Comparison of ENCODE assay signal across 8 cellular contexts in the genomic region with DNA sequence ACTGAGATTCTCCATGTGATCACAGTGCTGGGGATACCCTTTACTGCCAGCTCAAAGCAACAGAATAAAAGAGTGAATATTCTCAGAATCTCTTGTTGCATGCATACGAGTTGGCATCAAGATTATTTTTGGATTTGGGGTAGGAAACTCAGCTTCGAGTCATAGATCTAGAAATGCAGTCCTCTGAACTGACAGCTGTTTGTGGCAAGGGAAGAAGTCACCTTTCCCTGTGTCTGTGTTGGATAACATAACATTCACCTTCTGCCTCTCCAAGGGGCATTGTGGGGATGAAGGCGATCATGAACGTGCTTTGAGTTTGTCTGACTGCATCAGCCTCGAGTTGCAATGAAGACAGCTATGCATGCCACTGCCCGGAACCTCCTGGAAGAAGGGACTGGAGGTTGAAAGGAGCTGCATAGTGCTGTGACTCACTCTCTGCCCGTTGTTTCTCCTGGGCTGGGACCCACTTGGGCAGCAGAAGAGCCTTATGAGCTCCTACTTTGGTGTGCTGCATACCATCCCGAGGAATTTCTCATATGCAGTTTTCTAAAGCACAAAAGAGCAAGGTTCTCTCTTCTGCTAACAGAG.
DNase-seq lines count a peak whose midpoint lies in the region; ATAC-seq and TF ChIP-seq lines count a peak whose summit lies in the region.

No MANE protein-coding gene starts in this region.

- no peaks in the 10 kb centered on the region for H3K27me3 Mint-ChIP-seq in activated CD4-positive, alpha-beta T cell treated with anti-CD3 and anti-CD28 coated beads for 36 hours
- no peaks in the 10 kb centered on the region for H3K27me3 Mint-ChIP-seq in activated CD8-positive, alpha-beta T cell treated with anti-CD3 and anti-CD28 coated beads, Interleukin-2, amount 10 ng/mL, durations not matched to agents 7 days and 5 days (ENCODE audit: low read depth)
- H3K27me3 Mint-ChIP-seq in Caco-2 (ENCODE audit: insufficient read depth, unreplicated experiment), result no peaks in the 10 kb centered on the region

- POLR2A ChIA-PET in activated CD4-positive, alpha-beta T cell treated with anti-CD3 and anti-CD28 coated beads for 36 hours (lab: Charles Lee), result interaction anchor here (0.6 to 1.2 kb wide), 2 partner anchors 281 to 403 kb away, joined by 3 read pairs; no protein-coding TSS in a partner anchor
- POLR2A ChIA-PET in activated CD8-positive, alpha-beta T cell treated with anti-CD3 and anti-CD28 coated beads, Interleukin-2, amount 10 ng/mL, durations not matched to agents 7 days and 5 days (lab: Charles Lee), result interaction anchor here (0.7 to 5.1 kb wide), 15 partner anchors 8 to 1033 kb away, joined by 3 to 63 read pairs (median 4); a partner anchor contains a TSS
- POLR2A ChIA-PET in Caco-2 (lab: Charles Lee), result no interaction called here

- no peak for TF ChIP-seq CTCF in fibroblast of villous mesenchyme (IDR thresholded peaks at IDR 0.05; ENCODE audit: insufficient read depth, low read depth, low read length)
- TF ChIP-seq CTCF in suprapubic skin (IDR thresholded peaks at IDR 0.05), result no peak
- TF ChIP-seq CTCF in Caco-2 (IDR thresholded peaks at IDR 0.05; ENCODE audit: insufficient read depth in 1 of 2, low read depth in 1 of 2, low read length in 1 of 2, severe bottlenecking in 1 of 2, unreplicated experiment in 1 of 2), result no peak

- H3K9me3 Mint-ChIP-seq in activated CD4-positive, alpha-beta T cell treated with anti-CD3 and anti-CD28 coated beads for 36 hours (ENCODE audit: low read depth), result peaks cover 3% of the 10 kb centered on the region
- no peaks in the 10 kb centered on the region for H3K9me3 Mint-ChIP-seq in activated CD8-positive, alpha-beta T cell treated with anti-CD3 and anti-CD28 coated beads, Interleukin-2, amount 10 ng/mL, durations not matched to agents 7 days and 5 days (ENCODE audit: insufficient read depth)
- H3K9me3 Mint-ChIP-seq in Caco-2 (ENCODE audit: unreplicated experiment), result no peaks in the 10 kb centered on the region

- H3K4me1 ChIP-seq in suprapubic skin, result peaks cover 27% of the 10 kb centered on the region
- no peaks in the 10 kb centered on the region for H3K4me1 ChIP-seq in Caco-2

- H3K9me3 ChIP-seq in suprapubic skin (no peaks in the 10 kb centered on the region), Caco-2 (no peaks in the 10 kb centered on the region)

- TF ChIP-seq EP300 in suprapubic skin (IDR thresholded peaks at IDR 0.05), result no peak

- no TSS peak for BruUV-seq in Caco-2 (replicated peaks; lab: Mats Ljungman, UMichigan)

- peak overlapping the region; percentile 17 for H3K4me3 Mint-ChIP-seq in activated CD4-positive, alpha-beta T cell treated with anti-CD3 and anti-CD28 coated beads for 36 hours
- H3K4me3 Mint-ChIP-seq in activated CD8-positive, alpha-beta T cell treated with anti-CD3 and anti-CD28 coated beads, Interleukin-2, amount 10 ng/mL, durations not matched to agents 7 days and 5 days, result peak overlapping the region; percentile 63
- H3K4me3 Mint-ChIP-seq in Caco-2 (ENCODE audit: unreplicated experiment), result no peak overlapping the region

- peak; percentile 47 for ATAC-seq in activated CD4-positive, alpha-beta T cell treated with anti-CD3 and anti-CD28 coated beads for 36 hours
- peak; percentile 39 for ATAC-seq in activated CD8-positive, alpha-beta T cell treated with anti-CD3 and anti-CD28 coated beads, Interleukin-2, amount 10 ng/mL, durations not matched to agents 7 days and 5 days
- ATAC-seq in HG03460 (IDR thresholded peaks at IDR 0.05; ENCODE audit: unreplicated experiment), result no peak

- H3K36me3 ChIP-seq in suprapubic skin (no peaks in the 10 kb centered on the region), Caco-2 (ENCODE audit: control insufficient read depth, insufficient read depth, low read length) (no peaks in the 10 kb centered on the region; the same call in 1 of the 2 replicates)

- H3K4me1 Mint-ChIP-seq in activated CD4-positive, alpha-beta T cell treated with anti-CD3 and anti-CD28 coated beads for 36 hours, result peaks cover 46% of the 10 kb centered on the region
- peaks cover 90% of the 10 kb centered on the region for H3K4me1 Mint-ChIP-seq in activated CD8-positive, alpha-beta T cell treated with anti-CD3 and anti-CD28 coated beads, Interleukin-2, amount 10 ng/mL, durations not matched to agents 7 days and 5 days (ENCODE audit: low read depth)
- H3K4me1 Mint-ChIP-seq in Caco-2 (ENCODE audit: low read depth, unreplicated experiment), result peaks cover 7% of the 10 kb centered on the region

- peak; percentile 56 for DNase-seq in activated CD4-positive, alpha-beta T cell treated with anti-CD3 and anti-CD28 coated beads for 36 hours
- no peak for DNase-seq in activated CD4-positive, alpha-beta T cell treated with anti-CD3 and anti-CD28 coated beads, Interleukin-2, amount 50 U/mL, for 1 hour
- DNase-seq in activated CD8-positive, alpha-beta T cell treated with anti-CD3 and anti-CD28 coated beads, Interleukin-2, amount 10 ng/mL, durations not matched to agents 7 days and 5 days, result peak; percentile 49
- DNase-seq in fibroblast of villous mesenchyme (ENCODE audit: low read depth) (peak; percentile 47), suprapubic skin (ENCODE audit: low spot score in 2 of 2) (no peak), NCI-H1092 (lab: John Stamatoyannopoulos, UW) (no peak), Caco-2 (no peak)

- CTCF ChIA-PET in activated CD4-positive, alpha-beta T cell treated with anti-CD3 and anti-CD28 coated beads for 36 hours (lab: Charles Lee), result interaction anchor here (0.6 to 2.5 kb wide), 23 partner anchors 12 to 825 kb away, joined by 3 to 15 read pairs (median 3); no protein-coding TSS in a partner anchor
- CTCF ChIA-PET in activated CD8-positive, alpha-beta T cell treated with anti-CD3 and anti-CD28 coated beads, Interleukin-2, amount 10 ng/mL, durations not matched to agents 7 days and 5 days (lab: Charles Lee), result interaction anchor here (0.6 to 4.2 kb wide), 46 partner anchors 10 to 1190 kb away, joined by 3 to 52 read pairs (median 6); a partner anchor contains a TSS
- CTCF ChIA-PET in Caco-2 (lab: Charles Lee), result no interaction called here

- no peak for TF ChIP-seq POLR2A in suprapubic skin (IDR thresholded peaks at IDR 0.05)

- H3K27ac Mint-ChIP-seq in activated CD4-positive, alpha-beta T cell treated with anti-CD3 and anti-CD28 coated beads for 36 hours, result peak overlapping the region; percentile 93
- peak overlapping the region; percentile 100 for H3K27ac Mint-ChIP-seq in activated CD8-positive, alpha-beta T cell treated with anti-CD3 and anti-CD28 coated beads, Interleukin-2, amount 10 ng/mL, durations not matched to agents 7 days and 5 days
- H3K27ac Mint-ChIP-seq in Caco-2 (ENCODE audit: unreplicated experiment), result no peak overlapping the region

- no peak overlapping the region for H3K4me3 ChIP-seq in fibroblast of villous mesenchyme (ENCODE audit: low read depth, low read length)
- H3K4me3 ChIP-seq in suprapubic skin, result no peak overlapping the region
- H3K4me3 ChIP-seq in Caco-2 (ENCODE audit: low read depth, low read length), result no peak overlapping the region

- peaks cover 7% of the 10 kb centered on the region for H3K36me3 Mint-ChIP-seq in activated CD4-positive, alpha-beta T cell treated with anti-CD3 and anti-CD28 coated beads for 36 hours (ENCODE audit: low read depth)
- peaks cover 50% of the 10 kb centered on the region for H3K36me3 Mint-ChIP-seq in activated CD8-positive, alpha-beta T cell treated with anti-CD3 and anti-CD28 coated beads, Interleukin-2, amount 10 ng/mL, durations not matched to agents 7 days and 5 days (ENCODE audit: low read depth)
- peaks cover 20% of the 10 kb centered on the region for H3K36me3 Mint-ChIP-seq in Caco-2 (ENCODE audit: insufficient read depth, unreplicated experiment)

- WGBS in suprapubic skin, result 56% methylated on average over 8 of the region's 8 CpGs

- intact Hi-C loops in activated CD4-positive, alpha-beta T cell treated with anti-CD3 and anti-CD28 coated beads for 36 hours (cut with DNase I, micrococcal nuclease), result loop anchor here (1.0 to 10.0 kb wide), 8 partner anchors 79 to 897 kb away; a partner anchor contains a TSS
- intact Hi-C loops in Caco-2 (cut with micrococcal nuclease; ENCODE audit: unreplicated experiment), result no loop called here

- H3K27ac ChIP-seq in suprapubic skin, result peak overlapping the region; percentile 32

- H3K27me3 ChIP-seq in suprapubic skin (no peaks in the 10 kb centered on the region), Caco-2 (replicated peaks; ENCODE audit: control insufficient read depth, insufficient read depth, low read length) (no peaks in the 10 kb centered on the region)

Comparison
In these comparisons a context has a peak if more than half of its experiments do, and no peak if none do; other contexts are left out.
1. DNase-seq: peak in activated CD4-positive, alpha-beta T cell treated with anti-CD3 and anti-CD28 coated beads for 36 hours (single experiment), activated CD8-positive, alpha-beta T cell treated with anti-CD3 and anti-CD28 coated beads, Interleukin-2, amount 10 ng/mL, durations not matched to agents 7 days and 5 days (single experiment) and fibroblast of villous mesenchyme (single experiment); none in activated CD4-positive, alpha-beta T cell treated with anti-CD3 and anti-CD28 coated beads, Interleukin-2, amount 50 U/mL, for 1 hour (single experiment), suprapubic skin (0 of 2), NCI-H1092 (single experiment) and Caco-2 (0 of 2).